In the genomic region with DNA sequence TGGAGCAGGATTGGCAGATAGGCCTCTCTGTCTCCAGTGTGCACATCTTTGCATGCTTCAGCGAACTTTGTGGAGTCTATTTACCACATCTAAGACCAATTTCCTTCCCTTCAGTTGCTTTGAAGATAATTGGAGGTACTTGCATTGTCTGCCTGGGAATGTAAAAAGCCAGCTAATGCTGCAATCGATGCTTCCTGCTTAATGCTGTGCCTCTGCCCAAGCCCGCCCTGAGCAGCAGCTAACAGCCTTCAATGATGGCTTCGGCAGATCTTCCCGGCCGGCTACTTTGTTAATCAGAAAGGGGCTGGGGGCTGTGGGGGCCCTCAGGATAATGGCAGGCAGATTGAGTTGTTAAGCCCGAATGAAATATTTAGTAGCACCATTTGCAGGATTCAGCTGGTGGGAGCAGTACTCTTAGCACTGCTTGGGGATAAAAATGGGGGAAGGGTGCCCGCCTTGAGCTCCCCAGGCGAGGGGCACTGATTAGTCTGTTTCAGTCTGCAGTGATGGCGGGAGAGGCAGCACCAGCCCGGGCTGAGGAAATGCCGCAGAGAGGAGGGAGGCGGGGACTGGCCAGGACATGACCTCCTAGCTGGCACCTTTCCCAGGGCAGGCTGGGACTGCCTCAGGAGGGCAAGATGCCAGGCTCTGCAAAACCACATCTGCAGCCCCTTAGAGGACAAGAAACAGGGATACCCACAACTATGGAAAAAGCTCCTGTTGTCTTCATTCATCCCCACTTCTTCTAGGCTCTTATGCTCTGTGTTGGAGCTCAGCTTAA, we compare ENCODE assay signal across 2 cellular contexts.
TF ChIP-seq lines count a peak whose summit lies in the region.

No MANE protein-coding gene starts in this region.

TF ChIP-seq in liver, 16 proteins besides CTCF, POLR2A, EP300 and RAD21 (continued from another document):
- TF ChIP-seq ZBTB33 (IDR thresholded peaks at IDR 0.05) (no peak), TAF1 (conservative IDR thresholded peaks at IDR 0.05) (no peak), GABPA (IDR thresholded peaks at IDR 0.05 in 1 of 2, conservative IDR thresholded peaks at IDR 0.05 in 1 of 2) (no peak), YY1 (IDR thresholded peaks at IDR 0.05) (peak; percentile 46), FOXA1 (IDR thresholded peaks at IDR 0.05) (no peak), FOXA2 (IDR thresholded peaks at IDR 0.05) (no peak), SP1 (IDR thresholded peaks at IDR 0.05) (no peak), JUND (IDR thresholded peaks at IDR 0.05) (no peak), EGR1 (IDR thresholded peaks at IDR 0.05; ENCODE audit: low read depth in 2 of 2) (no peak), HNF4A (conservative IDR thresholded peaks at IDR 0.05) (no peak), HNF4G (IDR thresholded peaks at IDR 0.05) (no peak), NR2F2 (IDR thresholded peaks at IDR 0.05) (peak; percentile 52), REST (IDR thresholded peaks at IDR 0.05) (no peak), ATF3 (IDR thresholded peaks at IDR 0.05) (no peak), RXRA (IDR thresholded peaks at IDR 0.05) (peak; percentile 75 to 84)

TF ChIP-seq in HepG2, 621 proteins besides CTCF, POLR2A, EP300 and RAD21 (continued from another document):
- TF ChIP-seq ETS1 (CRISPR knock-in tag; IDR thresholded peaks at IDR 0.05) (no peak), NFKBIZ (CRISPR knock-in tag; IDR thresholded peaks at IDR 0.05) (no peak)
TF ChIP-seq in HepG2: peak in this region for 0.
